Comparison of ENCODE assay signal across 18 cellular contexts in the genomic region with DNA sequence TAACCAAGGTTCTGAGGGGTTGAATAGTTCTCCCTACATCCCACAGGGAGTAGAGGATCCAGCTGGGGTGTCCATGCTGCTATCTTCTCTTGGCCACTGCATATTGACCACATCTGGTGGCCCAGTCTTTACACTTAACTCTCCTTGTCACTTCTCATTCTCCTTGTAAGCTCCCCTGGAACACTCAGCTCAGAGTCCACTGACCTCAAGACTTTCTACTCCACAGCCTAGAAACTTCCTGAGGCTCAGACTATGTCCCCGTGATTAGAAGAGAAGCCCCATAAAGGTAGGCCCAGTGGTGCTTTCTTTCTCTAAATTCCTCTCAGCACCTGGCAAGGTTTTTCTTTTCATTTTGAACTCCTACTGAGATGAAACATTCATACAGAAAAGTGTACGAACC. TPM values are rescaled to one million over a fixed set of nuclear protein-coding genes. Genes with fewer than 3 reads are reported as not detected.
DNase-seq lines count a peak whose midpoint lies in the region; ATAC-seq, FAIRE-seq and TF ChIP-seq lines count a peak whose summit lies in the region.
"Had no signal": no experiment of that assay in that cellular context is flagged by ENCODE, and none has a peak within 500 bp of the region (broad histone marks: within the 10 kb centered on the region; RNA-seq: fewer than 3 reads in every experiment).

No MANE protein-coding gene starts in this region.

- in situ Hi-C loops in Panc1 (cut with HindIII; ENCODE audit: low pct_unique_long_range_greater_than_20kb, low sequenced_read_pairs): no loop called here

- FAIRE-seq in small intestine (lab: Jason Lieb, UNC): no peak
- FAIRE-seq: A204.1, D721Med, G401.6, GM12891 had no signal

- WGBS in small intestine, 3 donors: 54 to 73% (median 67%) methylated on average over 2 of the region's 2 CpGs

- H3K36me3 ChIP-seq in Panc1 (ENCODE audit: control insufficient read depth, insufficient read depth, low read length) (no peaks in the 10 kb centered on the region), small intestine (ENCODE audit: control insufficient read depth in 2 of 2, insufficient read depth in 2 of 2, low read length in 2 of 2) (no peaks in the 10 kb centered on the region)
- H3K36me3 ChIP-seq: BE2C, BLaER1 had no signal

- TF ChIP-seq CTCF in Panc1 (IDR thresholded peaks at IDR 0.05): no peak

- DNase-seq in Panc1 (ENCODE audit: low read depth, low spot score) (no peak), islet precursor cell (peak; percentile 36), small intestine (peak; percentile 71), UCSD-AML1 (lab: John Stamatoyannopoulos, UW; ENCODE audit: unreplicated experiment) (no peak)
- DNase-seq: 8988T; ACHN; BE2C; C1 segment of cervical spinal cord; Caco-2; CD4-positive, alpha-beta T cell; CD8-positive, alpha-beta T cell; GF-D8 had no signal

- H3K27me3 ChIP-seq in Panc1 (ENCODE audit: control insufficient read depth, insufficient read depth, low read length) (no peaks in the 10 kb centered on the region; the same call in 1 of the 2 replicates), small intestine (ENCODE audit: control insufficient read depth in 2 of 2, insufficient read depth in 2 of 2, low read length in 2 of 2) (no peaks in the 10 kb centered on the region)
- H3K27me3 ChIP-seq: BE2C, BLaER1 had no signal

- POLR2A ChIA-PET in Panc1 (lab: Charles Lee): no interaction called here

- H3K9me3 ChIP-seq in Panc1 (ENCODE audit: control insufficient read depth, insufficient read depth, low read depth, low read length) (no peaks in the 10 kb centered on the region), small intestine (ENCODE audit: control insufficient read depth, low read depth) (no peaks in the 10 kb centered on the region)
- H3K9me3 ChIP-seq: BE2C, BLaER1, Caco-2 had no signal

- H3K27ac ChIP-seq in Panc1 (ENCODE audit: low read length): no peak overlapping the region
- no peak overlapping the region for H3K27ac ChIP-seq in small intestine (ENCODE audit: low read depth in 1 of 2, low read length in 1 of 2)
- H3K27ac ChIP-seq: BLaER1 had no signal

- H3K4me1 ChIP-seq in Panc1 (ENCODE audit: control insufficient read depth, insufficient read depth, low read length) (peaks cover 3% of the 10 kb centered on the region; the same call in 1 of the 2 replicates), small intestine (ENCODE audit: control insufficient read depth in 2 of 2, insufficient read depth in 1 of 2, low read depth in 1 of 2, low read length in 1 of 2) (no peaks in the 10 kb centered on the region)

- ATAC-seq in Panc1 (0 out of 2 replicates have a peak, but pooled peaks have one; percentile 33), GM18861 (IDR thresholded peaks at IDR 0.05; ENCODE audit: unreplicated experiment) (no peak)
- ATAC-seq: CD8-positive, alpha-beta T cell had no signal

- H3K4me3 ChIP-seq in Panc1 (ENCODE audit: low read depth in 2 of 2, low read length in 2 of 2): no peak overlapping the region
- H3K4me3 ChIP-seq in small intestine (ENCODE audit: low read depth in 1 of 2, low read length in 2 of 2): no peak overlapping the region
- H3K4me3 ChIP-seq: BLaER1 had no signal

- BruUV-seq in Panc1 (replicated peaks; lab: Mats Ljungman, UMichigan): no TSS peak

- intact Hi-C loops in Panc1 (cut with micrococcal nuclease; ENCODE audit: unreplicated experiment): no loop called here

- CTCF ChIA-PET in Panc1 (lab: Charles Lee): interaction anchor here (0.5 kb wide), 1 partner anchor 101 kb away, joined by 5 read pairs; no protein-coding TSS in a partner anchor

RNA-seq across cellular contexts. Expression of gene ZFAND3, which starts 13.3 kb away (rescaled TPM):
- 95.9 TPM for total RNA-seq in Panc1 (2021; ENCODE audit: unreplicated experiment)
- polyA plus RNA-seq in Panc1 (2012; ENCODE audit: insufficient read length): 86.1 TPM
- 10 to 100 TPM; 35.9 to 40.9 (median 40.8) TPM for polyA plus RNA-seq in small intestine

Comparison
In these comparisons a context has a peak if more than half of its experiments do, and no peak if none do; other contexts are left out.
1. DNase-seq: peak in islet precursor cell (single experiment) and small intestine (single experiment); none in Panc1 (single experiment) and UCSD-AML1 (single experiment).